ENCODE assay signal across 1 cellular context in genomic region chr6:43737272-43738081, GRCh38.
A peak's percentile ranks its signal among the peaks of the same experiment; 100 is the strongest.
TF ChIP-seq lines count a peak whose summit lies in the region.

No MANE protein-coding gene starts in this region.

TF ChIP-seq in HepG2, 621 proteins besides CTCF, POLR2A, EP300 and RAD21:
- TF ChIP-seq ZNF768 (CRISPR knock-in tag; IDR thresholded peaks at IDR 0.05) = no peak
- TF ChIP-seq HIVEP1 (CRISPR knock-in tag; IDR thresholded peaks at IDR 0.05) = 0 out of 2 replicates have a peak, but pooled peaks have one; percentile 31
- TF ChIP-seq ZNF547 (CRISPR knock-in tag; IDR thresholded peaks at IDR 0.05) = no peak
- TF ChIP-seq ZFX (CRISPR knock-in tag; IDR thresholded peaks at IDR 0.05; ENCODE audit: low read depth) = peak; percentile 54
- 0 out of 2 replicates have a peak, but pooled peaks have one; percentile 38 for TF ChIP-seq NCOA1 (CRISPR knock-in tag; IDR thresholded peaks at IDR 0.05)
- TF ChIP-seq FOXC1 (CRISPR knock-in tag; IDR thresholded peaks at IDR 0.05; ENCODE audit: borderline replicate concordance) = 0 out of 2 replicates have a peak, but pooled peaks have one; percentile 22
- 0 out of 2 replicates have a peak, but pooled peaks have one; percentile 48 for TF ChIP-seq ZC3H13 (CRISPR knock-in tag; IDR thresholded peaks at IDR 0.05)
- no peak for TF ChIP-seq SRSF4 (IDR thresholded peaks at IDR 0.05; ENCODE audit: low read depth, low read length, poor library complexity, severe bottlenecking)
- peak; percentile 47; the same call in 1 of the 2 replicates for TF ChIP-seq ZNF362 (CRISPR knock-in tag; IDR thresholded peaks at IDR 0.05; ENCODE audit: borderline replicate concordance)
- TF ChIP-seq, protein P1, sequence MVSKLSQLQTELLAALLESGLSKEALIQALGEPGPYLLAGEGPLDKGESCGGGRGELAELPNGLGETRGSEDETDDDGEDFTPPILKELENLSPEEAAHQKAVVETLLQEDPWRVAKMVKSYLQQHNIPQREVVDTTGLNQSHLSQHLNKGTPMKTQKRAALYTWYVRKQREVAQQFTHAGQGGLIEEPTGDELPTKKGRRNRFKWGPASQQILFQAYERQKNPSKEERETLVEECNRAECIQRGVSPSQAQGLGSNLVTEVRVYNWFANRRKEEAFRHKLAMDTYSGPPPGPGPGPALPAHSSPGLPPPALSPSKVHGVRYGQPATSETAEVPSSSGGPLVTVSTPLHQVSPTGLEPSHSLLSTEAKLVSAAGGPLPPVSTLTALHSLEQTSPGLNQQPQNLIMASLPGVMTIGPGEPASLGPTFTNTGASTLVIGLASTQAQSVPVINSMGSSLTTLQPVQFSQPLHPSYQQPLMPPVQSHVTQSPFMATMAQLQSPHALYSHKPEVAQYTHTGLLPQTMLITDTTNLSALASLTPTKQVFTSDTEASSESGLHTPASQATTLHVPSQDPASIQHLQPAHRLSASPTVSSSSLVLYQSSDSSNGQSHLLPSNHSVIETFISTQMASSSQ (IDR thresholded peaks at IDR 0.05; ENCODE audit: low read depth) = no peak
- TF ChIP-seq, protein P1 (CRISPR knock-in tag; IDR thresholded peaks at IDR 0.05; ENCODE audit: borderline replicate concordance) = no peak
- peak; percentile 38; the same call in 1 of the 2 replicates for TF ChIP-seq ZNF281 (CRISPR knock-in tag; IDR thresholded peaks at IDR 0.05; ENCODE audit: borderline replicate concordance)
- TF ChIP-seq ZBTB20 (CRISPR knock-in tag; IDR thresholded peaks at IDR 0.05; ENCODE audit: borderline replicate concordance, low read depth) = no peak
- TF ChIP-seq ZNF160 (CRISPR knock-in tag; IDR thresholded peaks at IDR 0.05) = peak; percentile 35; the same call in 1 of the 2 replicates
- TF ChIP-seq ZNF225 (CRISPR knock-in tag; IDR thresholded peaks at IDR 0.05) = peak; percentile 40; the same call in 1 of the 2 replicates
- TF ChIP-seq, protein P2, sequence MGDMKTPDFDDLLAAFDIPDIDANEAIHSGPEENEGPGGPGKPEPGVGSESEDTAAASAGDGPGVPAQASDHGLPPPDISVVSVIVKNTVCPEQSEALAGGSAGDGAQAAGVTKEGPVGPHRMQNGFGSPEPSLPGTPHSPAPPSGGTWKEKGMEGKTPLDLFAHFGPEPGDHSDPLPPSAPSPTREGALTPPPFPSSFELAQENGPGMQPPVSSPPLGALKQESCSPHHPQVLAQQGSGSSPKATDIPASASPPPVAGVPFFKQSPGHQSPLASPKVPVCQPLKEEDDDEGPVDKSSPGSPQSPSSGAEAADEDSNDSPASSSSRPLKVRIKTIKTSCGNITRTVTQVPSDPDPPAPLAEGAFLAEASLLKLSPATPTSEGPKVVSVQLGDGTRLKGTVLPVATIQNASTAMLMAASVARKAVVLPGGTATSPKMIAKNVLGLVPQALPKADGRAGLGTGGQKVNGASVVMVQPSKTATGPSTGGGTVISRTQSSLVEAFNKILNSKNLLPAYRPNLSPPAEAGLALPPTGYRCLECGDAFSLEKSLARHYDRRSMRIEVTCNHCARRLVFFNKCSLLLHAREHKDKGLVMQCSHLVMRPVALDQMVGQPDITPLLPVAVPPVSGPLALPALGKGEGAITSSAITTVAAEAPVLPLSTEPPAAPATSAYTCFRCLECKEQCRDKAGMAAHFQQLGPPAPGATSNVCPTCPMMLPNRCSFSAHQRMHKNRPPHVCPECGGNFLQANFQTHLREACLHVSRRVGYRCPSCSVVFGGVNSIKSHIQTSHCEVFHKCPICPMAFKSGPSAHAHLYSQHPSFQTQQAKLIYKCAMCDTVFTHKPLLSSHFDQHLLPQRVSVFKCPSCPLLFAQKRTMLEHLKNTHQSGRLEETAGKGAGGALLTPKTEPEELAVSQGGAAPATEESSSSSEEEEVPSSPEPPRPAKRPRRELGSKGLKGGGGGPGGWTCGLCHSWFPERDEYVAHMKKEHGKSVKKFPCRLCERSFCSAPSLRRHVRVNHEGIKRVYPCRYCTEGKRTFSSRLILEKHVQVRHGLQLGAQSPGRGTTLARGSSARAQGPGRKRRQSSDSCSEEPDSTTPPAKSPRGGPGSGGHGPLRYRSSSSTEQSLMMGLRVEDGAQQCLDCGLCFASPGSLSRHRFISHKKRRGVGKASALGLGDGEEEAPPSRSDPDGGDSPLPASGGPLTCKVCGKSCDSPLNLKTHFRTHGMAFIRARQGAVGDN (CRISPR knock-in tag; IDR thresholded peaks at IDR 0.05) = peak; percentile 36; the same call in 1 of the 2 replicates
